16 cellular contexts compared by ENCODE assay signal in genomic region chr7:18312482-18312881, GRCh38.
DNase-seq lines count a peak whose midpoint lies in the region; ATAC-seq and TF ChIP-seq lines count a peak whose summit lies in the region.
"Had no signal": no experiment of that assay in that cellular context is flagged by ENCODE, and none has a peak within 500 bp of the region (broad histone marks: within the 10 kb centered on the region; RNA-seq: fewer than 3 reads in every experiment).

No MANE protein-coding gene starts in this region.

- no peaks in the 10 kb centered on the region for H3K27me3 ChIP-seq in CD8-positive, alpha-beta memory T cell (ENCODE audit: insufficient read depth, low read length, poor library complexity, severe bottlenecking)
- H3K27me3 ChIP-seq in Loucy (ENCODE audit: insufficient read depth, low read length, poor library complexity, severe bottlenecking) (no peaks in the 10 kb centered on the region), mammary epithelial cell (ENCODE audit: insufficient read depth, low read length) (no peaks in the 10 kb centered on the region)

- DNase-seq in CD8-positive, alpha-beta memory T cell, result no peak
- no peak for DNase-seq in central memory CD8-positive, alpha-beta T cell (ENCODE audit: low spot score in 2 of 2)
- DNase-seq in natural killer cell treated with Interleukin-12 subunit alpha and Interleukin-12 subunit beta and Interleukin-15 and Interleukin-18, amount 100 ng/mL, for 72 hours (ENCODE audit: low spot score), result no peak
- DNase-seq in mammary epithelial cell (no peak), NCI-H1417 (lab: John Stamatoyannopoulos, UW) (no peak)
- DNase-seq: ACHN; C1 segment of cervical spinal cord; CD4-positive, alpha-beta T cell; DMS79 treated with DMSO at 0.1 percent for 48 hours; GF-D8 had no signal

- no peak overlapping the region for H3K4me3 ChIP-seq in CD8-positive, alpha-beta memory T cell (ENCODE audit: low read length)
- peak overlapping the region; percentile 34 for H3K4me3 ChIP-seq in Loucy (ENCODE audit: low read length, poor library complexity, severe bottlenecking)
- H3K4me3 ChIP-seq in mammary epithelial cell (replicated peaks in 1 of 3; ENCODE audit: insufficient read depth in 1 of 3, low read depth in 2 of 3, low read length in 3 of 3), result no peak overlapping the region
- H3K4me3 ChIP-seq: HAP-1, K562 had no signal

- no peaks in the 10 kb centered on the region for H3K9me2 ChIP-seq in Loucy (replicated peaks; ENCODE audit: low read depth, low read length)

- TF ChIP-seq CTCF in Loucy (conservative IDR thresholded peaks at IDR 0.05; ENCODE audit: low read length) (no peak), mammary epithelial cell (conservative IDR thresholded peaks at IDR 0.05 in 1 of 2, IDR thresholded peaks at IDR 0.05 in 1 of 2; ENCODE audit: extremely low read depth in 1 of 2, insufficient read depth in 1 of 2, low read depth in 1 of 2, low read length in 2 of 2) (no peak)

- H3K79me2 ChIP-seq in Loucy (ENCODE audit: insufficient read depth, low read length) (peaks cover 90% of the 10 kb centered on the region), mammary epithelial cell (ENCODE audit: insufficient read depth, low read length) (no peaks in the 10 kb centered on the region)

- CTCF ChIA-PET in CD8-positive, alpha-beta memory T cell (lab: Charles Lee), result no interaction called here
- CTCF ChIA-PET in mammary epithelial cell (lab: Charles Lee; ENCODE audit: low non-redundant PET), result no interaction called here

- H3K4me1 Mint-ChIP-seq in CD8-positive, alpha-beta memory T cell, result peaks cover 21 to 48% (median 39%) of the 10 kb centered on the region in 3 donors
- peaks cover 23% of the 10 kb centered on the region for H3K4me1 Mint-ChIP-seq in central memory CD8-positive, alpha-beta T cell
- peaks cover 19 to 35% of the 10 kb centered on the region in 2 donors for H3K4me1 Mint-ChIP-seq in natural killer cell treated with Interleukin-12 subunit alpha and Interleukin-12 subunit beta and Interleukin-15 and Interleukin-18, amount 100 ng/mL, for 72 hours (ENCODE audit: low read depth in 2 of 2)

- no peaks in the 10 kb centered on the region for H3K27me3 Mint-ChIP-seq in CD8-positive, alpha-beta memory T cell
- no peaks in the 10 kb centered on the region for H3K27me3 Mint-ChIP-seq in central memory CD8-positive, alpha-beta T cell
- H3K27me3 Mint-ChIP-seq in natural killer cell treated with Interleukin-12 subunit alpha and Interleukin-12 subunit beta and Interleukin-15 and Interleukin-18, amount 100 ng/mL, for 72 hours, result no peaks in the 10 kb centered on the region

- H3K9me3 Mint-ChIP-seq in CD8-positive, alpha-beta memory T cell, result peaks cover 0 to 5% (median 0%) of the 10 kb centered on the region in 5 donors
- no peaks in the 10 kb centered on the region for H3K9me3 Mint-ChIP-seq in central memory CD8-positive, alpha-beta T cell
- no peaks in the 10 kb centered on the region for H3K9me3 Mint-ChIP-seq in natural killer cell treated with Interleukin-12 subunit alpha and Interleukin-12 subunit beta and Interleukin-15 and Interleukin-18, amount 100 ng/mL, for 72 hours
- H3K9me3 Mint-ChIP-seq: CD4-positive, alpha-beta T cell had no signal

- H3K4me1 ChIP-seq in CD8-positive, alpha-beta memory T cell (ENCODE audit: insufficient read depth, low read length), result no peaks in the 10 kb centered on the region
- H3K4me1 ChIP-seq in Loucy (ENCODE audit: insufficient read depth, low read length, poor library complexity, severe bottlenecking) (peaks cover 52% of the 10 kb centered on the region), mammary epithelial cell (ENCODE audit: insufficient read depth, low read length) (no peaks in the 10 kb centered on the region)
- H3K4me1 ChIP-seq: HAP-1 had no signal

- H3K9me3 ChIP-seq in CD8-positive, alpha-beta memory T cell (ENCODE audit: low read length), result no peaks in the 10 kb centered on the region
- H3K9me3 ChIP-seq in Loucy (ENCODE audit: insufficient read depth, low read depth, low read length) (no peaks in the 10 kb centered on the region), mammary epithelial cell (replicated peaks; ENCODE audit: insufficient read depth, low read length) (no peaks in the 10 kb centered on the region)
- H3K9me3 ChIP-seq: HAP-1 had no signal

- no peak for ATAC-seq in central memory CD8-positive, alpha-beta T cell (replicated peaks; ENCODE audit: extremely low read depth, poor library complexity, severe bottlenecking)
- no peak for ATAC-seq in natural killer cell treated with Interleukin-12 subunit alpha and Interleukin-12 subunit beta and Interleukin-15 and Interleukin-18, amount 100 ng/mL, for 72 hours
- no peak for ATAC-seq in GM18873 (IDR thresholded peaks at IDR 0.05; ENCODE audit: low FRiP score, unreplicated experiment)
- ATAC-seq in HG02623 (IDR thresholded peaks at IDR 0.05; ENCODE audit: unreplicated experiment), result no peak
- ATAC-seq: HepG2, K562 had no signal

- H3K4me3 Mint-ChIP-seq in CD8-positive, alpha-beta memory T cell, result peak overlapping the region in 5 of 7 donors; percentile 10 to 58 (median 23)
- H3K4me3 Mint-ChIP-seq in central memory CD8-positive, alpha-beta T cell, result no peak overlapping the region
- no peak overlapping the region for H3K4me3 Mint-ChIP-seq in natural killer cell treated with Interleukin-12 subunit alpha and Interleukin-12 subunit beta and Interleukin-15 and Interleukin-18, amount 100 ng/mL, for 72 hours
- H3K4me3 Mint-ChIP-seq: CD4-positive, alpha-beta T cell had no signal

- dilution Hi-C loops in mammary epithelial cell (cut with HindIII; ENCODE audit: low sequenced_read_pairs), result no loop called here

- no peaks in the 10 kb centered on the region for H3F3A ChIP-seq in Loucy (ENCODE audit: low read depth)

- H2AFZ ChIP-seq in Loucy (ENCODE audit: low read length) (no peak overlapping the region), mammary epithelial cell (ENCODE audit: low read depth, low read length) (no peak overlapping the region)

- H3K27ac ChIP-seq in CD8-positive, alpha-beta memory T cell (ENCODE audit: low read depth, low read length), result no peak overlapping the region
- H3K27ac ChIP-seq in mammary epithelial cell (ENCODE audit: insufficient read depth, low read depth, low read length), result no peak overlapping the region

- H3K4me2 ChIP-seq in Loucy (ENCODE audit: low read depth, low read length, poor library complexity, severe bottlenecking), result peak overlapping the region; percentile 43
- H3K4me2 ChIP-seq in mammary epithelial cell (ENCODE audit: insufficient read depth, low read depth, low read length), result no peak overlapping the region

- intact Hi-C loops in mammary epithelial cell (cut with micrococcal nuclease), result no loop called here

- in situ Hi-C loops in mammary epithelial cell (cut with MboI; ENCODE audit: low sequenced_read_pairs in 2 of 2), result loop anchor here in 1 of 2 donors (25.0 kb wide), 1 partner anchor 550 kb away; no protein-coding TSS in a partner anchor

- H3K36me3 Mint-ChIP-seq in CD8-positive, alpha-beta memory T cell, result no peaks in the 10 kb centered on the region
- no peaks in the 10 kb centered on the region for H3K36me3 Mint-ChIP-seq in central memory CD8-positive, alpha-beta T cell (ENCODE audit: insufficient read depth)
- H3K36me3 Mint-ChIP-seq in natural killer cell treated with Interleukin-12 subunit alpha and Interleukin-12 subunit beta and Interleukin-15 and Interleukin-18, amount 100 ng/mL, for 72 hours, result no peaks in the 10 kb centered on the region

- H3K27ac Mint-ChIP-seq in CD8-positive, alpha-beta memory T cell, result peak overlapping the region in 2 of 8 donors; percentile 1 to 8
- peak overlapping the region; percentile 39 for H3K27ac Mint-ChIP-seq in central memory CD8-positive, alpha-beta T cell (ENCODE audit: low read depth)
- H3K27ac Mint-ChIP-seq in natural killer cell treated with Interleukin-12 subunit alpha and Interleukin-12 subunit beta and Interleukin-15 and Interleukin-18, amount 100 ng/mL, for 72 hours, result peak overlapping the region; percentile 14 to 42
- H3K27ac Mint-ChIP-seq: CD4-positive, alpha-beta T cell had no signal

- POLR2A ChIA-PET in CD8-positive, alpha-beta memory T cell (lab: Charles Lee), result no interaction called here

- H4K20me1 ChIP-seq in Loucy (ENCODE audit: insufficient read depth, low read length, poor library complexity, severe bottlenecking), result peaks cover 55% of the 10 kb centered on the region
- H4K20me1 ChIP-seq in mammary epithelial cell (ENCODE audit: insufficient read depth, low read length), result no peaks in the 10 kb centered on the region

- BruUV-seq in mammary epithelial cell (replicated peaks; lab: Mats Ljungman, UMichigan), result no TSS peak

- H3K9ac ChIP-seq in Loucy (ENCODE audit: low read depth, low read length, poor library complexity, severe bottlenecking), result no peak overlapping the region
- no peak overlapping the region for H3K9ac ChIP-seq in mammary epithelial cell (ENCODE audit: insufficient read depth, low read length)

- no peaks in the 10 kb centered on the region for H3K36me3 ChIP-seq in CD8-positive, alpha-beta memory T cell (ENCODE audit: insufficient read depth, low read length)
- H3K36me3 ChIP-seq in Loucy (ENCODE audit: insufficient read depth, low read length), result no peaks in the 10 kb centered on the region
- no peaks in the 10 kb centered on the region for H3K36me3 ChIP-seq in mammary epithelial cell (ENCODE audit: insufficient read depth, low read length)
- H3K36me3 ChIP-seq: HAP-1 had no signal

Comparison
In these comparisons a context has a peak if more than half of its experiments do, and no peak if none do; other contexts are left out.
1. H3K4me3 Mint-ChIP-seq: peak in CD8-positive, alpha-beta memory T cell (5 of 7); none in central memory CD8-positive, alpha-beta T cell (single experiment) and natural killer cell treated with Interleukin-12 subunit alpha and Interleukin-12 subunit beta and Interleukin-15 and Interleukin-18, amount 100 ng/mL, for 72 hours (single experiment).